In the genomic region with DNA sequence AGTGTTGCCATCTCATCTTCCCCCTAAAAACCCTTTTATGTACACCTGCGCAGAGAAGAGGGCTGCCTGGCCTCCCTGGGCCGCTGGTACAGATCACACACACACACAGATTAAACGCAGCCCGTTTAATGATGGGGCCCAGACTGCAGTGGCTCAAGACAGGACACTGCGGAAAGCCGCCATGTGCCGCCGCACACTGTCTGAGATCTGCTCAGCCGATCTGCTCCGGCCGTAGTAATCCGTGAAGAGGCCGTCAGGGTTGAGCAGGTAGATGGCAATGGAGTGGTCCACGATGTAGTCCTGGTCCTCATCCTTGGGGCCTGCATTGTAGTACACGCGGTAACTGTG, we compare ENCODE assay signal across 9 cellular contexts. TPM values are rescaled to one million over a fixed set of nuclear protein-coding genes. Genes with fewer than 3 reads are reported as not detected.
A peak's percentile ranks its signal among the peaks of the same experiment; 100 is the strongest.
DNase-seq lines count a peak whose midpoint lies in the region; TF ChIP-seq lines count a peak whose summit lies in the region.
"Had no signal": no experiment of that assay in that cellular context is flagged by ENCODE, and none has a peak within 500 bp of the region (broad histone marks: within the 10 kb centered on the region; RNA-seq: fewer than 3 reads in every experiment).

No MANE protein-coding gene starts in this region.

- H3K36me3 Mint-ChIP-seq in activated CD4-positive, alpha-beta T cell treated with anti-CD3 and anti-CD28 coated beads, Interleukin-2, amount 10 ng/mL, durations not matched to agents 7 days and 5 days (ENCODE audit: low read depth), result peaks cover 43% of the 10 kb centered on the region
- peaks cover 37% of the 10 kb centered on the region for H3K36me3 Mint-ChIP-seq in activated CD4-positive, alpha-beta memory T cell treated with anti-CD3 and anti-CD28 coated beads for 36 hours
- H3K36me3 Mint-ChIP-seq in nephron progenitor cell (ENCODE audit: low read depth), result peaks cover 24% of the 10 kb centered on the region

- DNase-seq in activated CD4-positive, alpha-beta T cell treated with anti-CD3 and anti-CD28 coated beads, Interleukin-2, amount 10 ng/mL, durations not matched to agents 7 days and 5 days, result no peak
- DNase-seq in activated CD4-positive, alpha-beta T cell treated with anti-CD3 and anti-CD28 coated beads, Interleukin-2, amount 50 U/mL, for 1 hour, result no peak
- no peak for DNase-seq in activated CD4-positive, alpha-beta memory T cell treated with anti-CD3 and anti-CD28 coated beads for 36 hours
- DNase-seq in nephron progenitor cell (no peak), NCI-H128 (lab: John Stamatoyannopoulos, UW; ENCODE audit: unreplicated experiment) (no peak)
- no peak for DNase-seq in stimulated activated CD4-positive, alpha-beta T cell treated with anti-CD3 and anti-CD28 coated beads, Interleukin-15, amount 100 ng/mL, for 24 hours
- DNase-seq: foreskin keratinocyte, NCI-H1105, NCI-H526 treated with DMSO at 0.1 percent for 48 hours had no signal

- POLR2A ChIA-PET in activated CD4-positive, alpha-beta T cell treated with anti-CD3 and anti-CD28 coated beads, Interleukin-2, amount 10 ng/mL, durations not matched to agents 7 days and 5 days (lab: Charles Lee), result no interaction called here
- POLR2A ChIA-PET in activated CD4-positive, alpha-beta memory T cell treated with anti-CD3 and anti-CD28 coated beads for 36 hours (lab: Charles Lee), result interaction anchor here (1.4 to 3.9 kb wide), 2 partner anchors 14 to 15 kb away, joined by 9 to 101 read pairs; a partner anchor contains a TSS

- H3K4me1 Mint-ChIP-seq in activated CD4-positive, alpha-beta T cell treated with anti-CD3 and anti-CD28 coated beads, Interleukin-2, amount 10 ng/mL, durations not matched to agents 7 days and 5 days, result peaks cover 30% of the 10 kb centered on the region
- H3K4me1 Mint-ChIP-seq in activated CD4-positive, alpha-beta memory T cell treated with anti-CD3 and anti-CD28 coated beads for 36 hours (ENCODE audit: low read depth), result peaks cover 32% of the 10 kb centered on the region
- H3K4me1 Mint-ChIP-seq in nephron progenitor cell, result peaks cover 23% of the 10 kb centered on the region

- H3K4me3 Mint-ChIP-seq in activated CD4-positive, alpha-beta T cell treated with anti-CD3 and anti-CD28 coated beads, Interleukin-2, amount 10 ng/mL, durations not matched to agents 7 days and 5 days, result peak overlapping the region; percentile 27
- peak overlapping the region; percentile 2 for H3K4me3 Mint-ChIP-seq in activated CD4-positive, alpha-beta memory T cell treated with anti-CD3 and anti-CD28 coated beads for 36 hours
- peak overlapping the region; percentile 25 for H3K4me3 Mint-ChIP-seq in nephron progenitor cell

- H3K27me3 Mint-ChIP-seq in activated CD4-positive, alpha-beta T cell treated with anti-CD3 and anti-CD28 coated beads, Interleukin-2, amount 10 ng/mL, durations not matched to agents 7 days and 5 days, result no peaks in the 10 kb centered on the region
- no peaks in the 10 kb centered on the region for H3K27me3 Mint-ChIP-seq in activated CD4-positive, alpha-beta memory T cell treated with anti-CD3 and anti-CD28 coated beads for 36 hours
- peaks cover 13% of the 10 kb centered on the region for H3K27me3 Mint-ChIP-seq in nephron progenitor cell (ENCODE audit: low read depth, poor library complexity)

- intact Hi-C loops in activated CD4-positive, alpha-beta memory T cell treated with anti-CD3 and anti-CD28 coated beads for 36 hours (cut with micrococcal nuclease), result no loop called here

- no peak for TF ChIP-seq CTCF in nephron progenitor cell (IDR thresholded peaks at IDR 0.05)

- CTCF ChIA-PET in activated CD4-positive, alpha-beta T cell treated with anti-CD3 and anti-CD28 coated beads, Interleukin-2, amount 10 ng/mL, durations not matched to agents 7 days and 5 days (lab: Charles Lee), result interaction anchor here (3.3 to 5.0 kb wide), 2 partner anchors 14 to 98 kb away, joined by 37 to 41 read pairs; a partner anchor contains a TSS
- CTCF ChIA-PET in activated CD4-positive, alpha-beta memory T cell treated with anti-CD3 and anti-CD28 coated beads for 36 hours (lab: Charles Lee), result interaction anchor here (0.6 to 1.8 kb wide), 2 partner anchors 25 to 97 kb away, joined by 4 read pairs; no protein-coding TSS in a partner anchor

- H3K27ac Mint-ChIP-seq in activated CD4-positive, alpha-beta T cell treated with anti-CD3 and anti-CD28 coated beads, Interleukin-2, amount 10 ng/mL, durations not matched to agents 7 days and 5 days, result peak overlapping the region; percentile 46
- no peak overlapping the region for H3K27ac Mint-ChIP-seq in activated CD4-positive, alpha-beta memory T cell treated with anti-CD3 and anti-CD28 coated beads for 36 hours
- H3K27ac Mint-ChIP-seq in nephron progenitor cell, result peak overlapping the region; percentile 64

- H3K9me3 Mint-ChIP-seq in activated CD4-positive, alpha-beta T cell treated with anti-CD3 and anti-CD28 coated beads, Interleukin-2, amount 10 ng/mL, durations not matched to agents 7 days and 5 days, result no peaks in the 10 kb centered on the region
- no peaks in the 10 kb centered on the region for H3K9me3 Mint-ChIP-seq in activated CD4-positive, alpha-beta memory T cell treated with anti-CD3 and anti-CD28 coated beads for 36 hours
- no peaks in the 10 kb centered on the region for H3K9me3 Mint-ChIP-seq in nephron progenitor cell

RNA-seq across cellular contexts. Expression of a gene that starts 2.0 kb away (rescaled TPM):
- total RNA-seq in activated CD4-positive, alpha-beta T cell treated with anti-CD3 and anti-CD28 coated beads, Interleukin-2, amount 10 ng/mL, durations not matched to agents 7 days and 5 days, result 10 to 100 TPM in 1 of 2 experiments, 1 to 10 TPM in 1; 2.8 to 10.5 TPM
- total RNA-seq in activated CD4-positive, alpha-beta memory T cell treated with anti-CD3 and anti-CD28 coated beads for 36 hours, result 1 to 10 TPM; 1.9 to 5.6 TPM

RNA-seq across cellular contexts. Expression of a gene that starts 6.4 kb away (rescaled TPM):
- 100 to 1,000 TPM in 1 of 2 experiments, 10 to 100 TPM in 1; 92.2 to 126 TPM for total RNA-seq in activated CD4-positive, alpha-beta T cell treated with anti-CD3 and anti-CD28 coated beads, Interleukin-2, amount 10 ng/mL, durations not matched to agents 7 days and 5 days
- 10 to 100 TPM; 64.7 to 65.6 TPM for total RNA-seq in activated CD4-positive, alpha-beta memory T cell treated with anti-CD3 and anti-CD28 coated beads for 36 hours

RNA-seq across cellular contexts. Expression of a gene that starts 15.4 kb away (rescaled TPM):
- total RNA-seq in activated CD4-positive, alpha-beta T cell treated with anti-CD3 and anti-CD28 coated beads, Interleukin-2, amount 10 ng/mL, durations not matched to agents 7 days and 5 days, result 100 to 1,000 TPM; 110 to 133 TPM
- total RNA-seq in activated CD4-positive, alpha-beta memory T cell treated with anti-CD3 and anti-CD28 coated beads for 36 hours, result 100 to 1,000 TPM; 134 to 138 TPM

RNA-seq across cellular contexts. Expression of a gene that starts 15.9 kb away (rescaled TPM):
- 100 to 1,000 TPM; 130 to 139 TPM for total RNA-seq in activated CD4-positive, alpha-beta T cell treated with anti-CD3 and anti-CD28 coated beads, Interleukin-2, amount 10 ng/mL, durations not matched to agents 7 days and 5 days
- 10 to 100 TPM; 62.1 to 63.8 TPM for total RNA-seq in activated CD4-positive, alpha-beta memory T cell treated with anti-CD3 and anti-CD28 coated beads for 36 hours

RNA-seq across cellular contexts. Expression of a gene that starts 22.3 kb away (rescaled TPM):
- total RNA-seq in activated CD4-positive, alpha-beta T cell treated with anti-CD3 and anti-CD28 coated beads, Interleukin-2, amount 10 ng/mL, durations not matched to agents 7 days and 5 days, result 10 to 100 TPM; 15.6 to 16.0 TPM
- 1 to 10 TPM; 6.9 to 7.7 TPM for total RNA-seq in activated CD4-positive, alpha-beta memory T cell treated with anti-CD3 and anti-CD28 coated beads for 36 hours
- total RNA-seq: foreskin keratinocyte had no signal
